In the genomic region with DNA sequence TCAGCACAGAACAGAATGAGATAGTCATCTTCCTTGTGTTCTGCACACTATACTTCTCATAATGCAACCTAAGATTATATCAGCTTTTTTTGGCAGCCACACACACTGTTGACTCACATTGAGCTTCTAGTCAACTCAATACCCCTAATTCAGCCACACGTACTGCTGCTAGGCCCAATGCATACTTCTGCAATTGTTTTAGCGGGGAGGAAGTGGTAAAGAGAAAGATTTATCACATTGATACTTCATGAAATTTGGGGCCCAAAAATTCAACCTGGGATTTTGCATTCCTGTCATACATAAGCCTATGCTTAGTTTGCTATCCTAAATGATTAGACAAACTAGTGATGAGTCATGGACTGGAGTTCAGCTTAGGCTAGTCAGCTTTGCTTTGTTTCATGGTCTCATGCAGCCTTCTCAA, we compare ENCODE assay signal across 12 cellular contexts. TPM values are rescaled to one million over a fixed set of nuclear protein-coding genes. Genes with fewer than 3 reads are reported as not detected.
DNase-seq lines count a peak whose midpoint lies in the region; ATAC-seq and TF ChIP-seq lines count a peak whose summit lies in the region.
"Had no signal": no experiment of that assay in that cellular context is flagged by ENCODE, and none has a peak within 500 bp of the region (broad histone marks: within the 10 kb centered on the region; RNA-seq: fewer than 3 reads in every experiment).

No MANE protein-coding gene starts in this region.

- peaks cover 50% of the 10 kb centered on the region for H3K4me1 Mint-ChIP-seq in Caco-2 (ENCODE audit: low read depth, unreplicated experiment)
- H3K4me1 Mint-ChIP-seq in activated T-cell treated with anti-CD3 and anti-CD28 coated beads, Interleukin-2, amount 50 U/mL, for 24 hours (ENCODE audit: low read depth): peaks cover 30% of the 10 kb centered on the region

- BruUV-seq in Caco-2 (replicated peaks; lab: Mats Ljungman, UMichigan): no TSS peak

- no peak overlapping the region for H3K4me3 ChIP-seq in Caco-2 (ENCODE audit: low read depth, low read length)
- H3K4me3 ChIP-seq: mucosa of descending colon had no signal

- DNase-seq in Caco-2 (no peak), HS-5 (ENCODE audit: low read depth) (peak; percentile 68), iris pigment epithelial cell (ENCODE audit: low read depth) (peak; percentile 88), NCI-H146 (lab: John Stamatoyannopoulos, UW) (no peak), caudate nucleus (lab: John Stamatoyannopoulos, UW) (no peak)
- DNase-seq in activated T-cell treated with anti-CD3 and anti-CD28 coated beads, Interleukin-2, amount 50 U/mL, for 24 hours: no peak
- DNase-seq: mucosa of descending colon, NCI-H1092 treated with DMSO at 0.1 percent for 48 hours, T1000 had no signal

- H3K27ac Mint-ChIP-seq in Caco-2 (ENCODE audit: unreplicated experiment): peak overlapping the region; percentile 1
- H3K27ac Mint-ChIP-seq in activated T-cell treated with anti-CD3 and anti-CD28 coated beads, Interleukin-2, amount 50 U/mL, for 24 hours: peak overlapping the region; percentile 79

- H3K36me3 Mint-ChIP-seq in Caco-2 (ENCODE audit: insufficient read depth, unreplicated experiment): peaks cover 7% of the 10 kb centered on the region
- H3K36me3 Mint-ChIP-seq in activated T-cell treated with anti-CD3 and anti-CD28 coated beads, Interleukin-2, amount 50 U/mL, for 24 hours (ENCODE audit: low read depth): no peaks in the 10 kb centered on the region

- peaks cover 45% of the 10 kb centered on the region for H3K4me1 ChIP-seq in Caco-2

- H3K4me3 Mint-ChIP-seq in Caco-2 (ENCODE audit: unreplicated experiment): no peak overlapping the region
- H3K4me3 Mint-ChIP-seq in activated T-cell treated with anti-CD3 and anti-CD28 coated beads, Interleukin-2, amount 50 U/mL, for 24 hours: no peak overlapping the region

- CTCF ChIA-PET in Caco-2 (lab: Charles Lee): interaction anchor here (0.6 kb wide), 1 partner anchor 21 kb away, joined by 4 read pairs; no protein-coding TSS in a partner anchor

- H3K27me3 Mint-ChIP-seq in Caco-2 (ENCODE audit: insufficient read depth, unreplicated experiment): no peaks in the 10 kb centered on the region
- H3K27me3 Mint-ChIP-seq in activated T-cell treated with anti-CD3 and anti-CD28 coated beads, Interleukin-2, amount 50 U/mL, for 24 hours: no peaks in the 10 kb centered on the region

- H3K27ac ChIP-seq in caudate nucleus (ENCODE audit: low read depth, low read length): no peak overlapping the region

- intact Hi-C loops in Caco-2 (cut with micrococcal nuclease; ENCODE audit: unreplicated experiment): loop anchor here (5.0 kb wide), 1 partner anchor 36 kb away; no protein-coding TSS in a partner anchor

- H3K9me3 Mint-ChIP-seq in Caco-2 (ENCODE audit: unreplicated experiment): no peaks in the 10 kb centered on the region
- H3K9me3 Mint-ChIP-seq in activated T-cell treated with anti-CD3 and anti-CD28 coated beads, Interleukin-2, amount 50 U/mL, for 24 hours: no peaks in the 10 kb centered on the region

- POLR2A ChIA-PET in Caco-2 (lab: Charles Lee): interaction anchor here (0.6 kb wide), 1 partner anchor 392 kb away, joined by 9 read pairs; no protein-coding TSS in a partner anchor

- no peaks in the 10 kb centered on the region for H3K27me3 ChIP-seq in Caco-2 (replicated peaks; ENCODE audit: control insufficient read depth, insufficient read depth, low read length)

- no peak for TF ChIP-seq CTCF in Caco-2 (IDR thresholded peaks at IDR 0.05; ENCODE audit: insufficient read depth in 1 of 2, low read depth in 1 of 2, low read length in 1 of 2, severe bottlenecking in 1 of 2, unreplicated experiment in 1 of 2)

- no peaks in the 10 kb centered on the region for H3K36me3 ChIP-seq in Caco-2 (ENCODE audit: control insufficient read depth, insufficient read depth, low read length)

- H3K9me3 ChIP-seq in Caco-2: no peaks in the 10 kb centered on the region
- H3K9me3 ChIP-seq: mucosa of descending colon had no signal

- ATAC-seq in GM19463 (IDR thresholded peaks at IDR 0.05; ENCODE audit: unreplicated experiment) (no peak), GM19035 (IDR thresholded peaks at IDR 0.05; ENCODE audit: unreplicated experiment) (no peak)
- ATAC-seq: mucosa of descending colon had no signal

RNA-seq across cellular contexts. Expression of a gene that starts 8.6 kb away (rescaled TPM):
- 5.6 and 6.7 TPM in 2 replicates for total RNA-seq in Caco-2 (2022)
- total RNA-seq: H4 had no signal

RNA-seq across cellular contexts. Expression of a gene that starts 59.1 kb away (rescaled TPM):
- total RNA-seq in Caco-2 (2022): 4.0 and 4.9 TPM in 2 replicates

Comparison
In these comparisons a context has a peak if more than half of its experiments do, and no peak if none do; other contexts are left out.
1. DNase-seq: peak in HS-5 (single experiment) and iris pigment epithelial cell (single experiment); none in Caco-2 (0 of 2), activated T-cell treated with anti-CD3 and anti-CD28 coated beads, Interleukin-2, amount 50 U/mL, for 24 hours (single experiment), NCI-H146 (single experiment) and caudate nucleus (0 of 61).